8 cellular contexts compared by ENCODE assay signal in the genomic region with DNA sequence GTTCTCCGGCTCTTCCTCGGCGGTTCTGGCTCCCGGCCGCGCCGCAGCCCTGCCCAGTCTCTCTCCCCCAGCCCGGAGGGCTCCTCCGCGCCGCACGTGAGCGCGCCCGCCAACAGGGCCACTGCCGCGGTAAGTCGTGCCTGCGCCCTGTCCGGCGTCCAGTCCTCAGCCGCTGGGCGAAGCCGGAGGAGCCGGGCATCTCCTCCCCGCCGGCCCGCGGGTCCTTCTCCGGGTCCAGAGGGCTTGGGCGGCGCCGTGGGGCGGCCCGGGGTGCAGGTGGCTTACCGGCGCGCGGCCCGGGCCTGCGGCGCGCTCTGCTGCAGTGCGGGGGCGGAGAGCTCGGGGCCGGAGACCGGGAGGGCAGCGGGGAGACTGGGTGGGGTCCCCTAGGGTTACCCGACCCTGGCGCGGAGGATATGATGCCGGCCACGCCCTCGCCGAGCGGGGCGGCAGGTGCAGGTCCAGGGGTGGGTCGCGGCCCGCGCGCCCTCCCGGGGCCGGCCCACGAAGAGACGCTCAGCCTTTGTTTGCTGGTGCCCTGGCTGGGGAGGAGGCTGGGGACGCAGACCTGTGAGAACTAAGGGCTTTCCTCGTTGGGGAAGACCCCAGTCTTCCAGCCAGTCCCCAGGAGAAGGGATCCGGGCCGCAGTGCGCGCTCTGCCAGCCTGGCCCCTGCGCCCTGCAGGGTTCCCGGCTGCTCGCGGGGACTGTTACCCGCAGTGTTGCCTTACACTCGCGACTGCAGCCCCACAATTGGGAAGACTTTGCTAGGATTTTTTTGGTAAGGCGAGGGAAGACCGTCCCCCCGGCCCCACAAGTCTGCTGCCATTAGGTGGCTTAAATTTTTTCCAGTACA. TPM values are rescaled to one million over a fixed set of nuclear protein-coding genes. Genes with fewer than 3 reads are reported as not detected.
A peak's percentile ranks its signal among the peaks of the same experiment; 100 is the strongest.
DNase-seq lines count a peak whose midpoint lies in the region; ATAC-seq, FAIRE-seq and TF ChIP-seq lines count a peak whose summit lies in the region.

Gene DOP1B, plus strand, starts transcription at position 10 of the 856 bp plus-strand sequence. CDS start 7,910 bp downstream, outside the sequence.

- no peak within 1 kb of the TSS for H3K56ac ChIP-seq in H1 (replicated peaks; ENCODE audit: insufficient read length, low read depth, low read length)

- no peaks in the 10 kb centered on the region for H3K4me1 ChIP-seq in ES-I3 (ENCODE audit: insufficient read depth, low read length)
- peaks cover 7% of the 10 kb centered on the region for H3K4me1 ChIP-seq in HUES6 (ENCODE audit: control insufficient read depth, insufficient read depth, low read length)
- H3K4me1 ChIP-seq in H1 (replicated peaks in 1 of 4; ENCODE audit: control insufficient read depth in 3 of 4, insufficient read depth in 4 of 4, low read length in 3 of 4), result peaks cover 0 to 5% (median 2%) of the 10 kb centered on the region in 4 experiments; a peak in 5 of 7 replicates
- H3K4me1 ChIP-seq in thoracic aorta (ENCODE audit: control insufficient read depth in 1 of 2, low read depth in 2 of 2), result peaks cover 5 to 15% of the 10 kb centered on the region in 2 donors

- TF ChIP-seq RAD21 in H1 (IDR thresholded peaks at IDR 0.05 in 1 of 2, conservative IDR thresholded peaks at IDR 0.05 in 1 of 2; ENCODE audit: low read depth in 2 of 2, low read length in 2 of 2), result no peak

- no peak within 1 kb of the TSS for H2BK5ac ChIP-seq in H1 (ENCODE audit: low read depth, low read length)

- H4K91ac ChIP-seq in H1 (replicated peaks; ENCODE audit: insufficient read length, low read length), result no peak within 1 kb of the TSS

- H3K4ac ChIP-seq in H1 (replicated peaks; ENCODE audit: insufficient read length, low read depth, low read length), result no peak within 1 kb of the TSS

- H3K14ac ChIP-seq in H1 (ENCODE audit: insufficient read length), result no peak within 1 kb of the TSS

- CTCF ChIA-PET in H1 (lab: Charles Lee; ENCODE audit: partially characterized antibody), result no interaction called here

- no peaks in the 10 kb centered on the region for H3K9me3 ChIP-seq in ES-I3 (ENCODE audit: control insufficient read depth, insufficient read depth, low read length)
- H3K9me3 ChIP-seq in HUES6 (ENCODE audit: control insufficient read depth, insufficient read depth, low read depth, low read length), result no peaks in the 10 kb centered on the region
- no peaks in the 10 kb centered on the region for H3K9me3 ChIP-seq in H1 (ENCODE audit: insufficient read depth in 2 of 2, low read depth in 1 of 2, low read length in 1 of 2)
- H3K9me3 ChIP-seq in thoracic aorta, result no peaks in the 10 kb centered on the region

- peak within 1 kb of the TSS; percentile 86 for H4K8ac ChIP-seq in H1 (ENCODE audit: extremely low read depth, insufficient read depth, low read length)

- H3K36me3 ChIP-seq in ES-I3 (ENCODE audit: insufficient read depth, low read length) (no peaks in the 10 kb centered on the region), HUES6 (ENCODE audit: control insufficient read depth, insufficient read depth, low read length) (no peaks in the 10 kb centered on the region), H1 (ENCODE audit: control insufficient read depth in 2 of 4, insufficient read depth in 4 of 4, low read length in 3 of 4) (no peaks in the 10 kb centered on the region), thoracic aorta (no peaks in the 10 kb centered on the region)

- no peak within 1 kb of the TSS for H4K5ac ChIP-seq in H1 (ENCODE audit: insufficient read length, low read depth, low read length)

- no peak within 1 kb of the TSS for H2BK120ac ChIP-seq in H1 (replicated peaks; ENCODE audit: low read depth, low read length)

- DNase-seq in UCSD-AML1 (lab: John Stamatoyannopoulos, UW; ENCODE audit: unreplicated experiment), result peak; percentile 57
- DNase-seq in H1 (ENCODE audit: low read depth in 1 of 2, low spot score in 2 of 2), result no peak
- peak; percentile 29 for DNase-seq in mucosa of gallbladder (ENCODE audit: low spot score)
- no peak for DNase-seq in thoracic aorta (ENCODE audit: low spot score)
- no peak for DNase-seq in GM19240 (ENCODE audit: insufficient read length, low spot score)

- no peaks in the 10 kb centered on the region for H3K79me2 ChIP-seq in H1 (ENCODE audit: control insufficient read depth in 1 of 2, insufficient read depth in 2 of 2, low read length in 2 of 2)

- H3K23me2 ChIP-seq in H1 (ENCODE audit: low read depth, low read length), result peaks cover 7% of the 10 kb centered on the region

- no peak within 1 kb of the TSS for H3K18ac ChIP-seq in H1 (ENCODE audit: extremely low read depth, low read length)

- no peak within 1 kb of the TSS for H2BK15ac ChIP-seq in H1 (ENCODE audit: low read length)

- peak within 1 kb of the TSS; percentile 72 to 99 for H3K4me2 ChIP-seq in H1 (ENCODE audit: insufficient read depth in 1 of 2, low read depth in 2 of 2, low read length in 2 of 2)

- TF ChIP-seq CTCF in H1 (IDR thresholded peaks at IDR 0.05; ENCODE audit: control extremely low read depth in 1 of 3, insufficient read depth in 1 of 3, low read depth in 1 of 3, low read length in 3 of 3) (peak in 1 of 3 experiments; percentile 2; a peak in 1 of 4 replicates), thoracic aorta (IDR thresholded peaks at IDR 0.05) (no peak)

- peak within 1 kb of the TSS; percentile 87 for H3K4me3 ChIP-seq in HUES6 (ENCODE audit: low read depth, low read length)
- peak within 1 kb of the TSS; percentile 72 to 91 (median 75) for H3K4me3 ChIP-seq in H1 (ENCODE audit: extremely low read depth in 1 of 4, insufficient read depth in 2 of 4, low read depth in 3 of 4, low read length in 4 of 4)
- peak within 1 kb of the TSS; percentile 82 for H3K4me3 ChIP-seq in thoracic aorta

- no peak within 1 kb of the TSS for H2BK12ac ChIP-seq in H1 (ENCODE audit: low read depth, low read length)

- peak within 1 kb of the TSS; percentile 90 for H3K9ac ChIP-seq in ES-I3 (ENCODE audit: low read depth, low read length)
- peak within 1 kb of the TSS; percentile 59 for H3K9ac ChIP-seq in HUES6 (ENCODE audit: low read length)
- peak within 1 kb of the TSS; percentile 6 to 75 (median 48); a peak in 5 of 7 replicates for H3K9ac ChIP-seq in H1 (replicated peaks in 1 of 4; ENCODE audit: extremely low read depth in 1 of 4, low read depth in 3 of 4, low read length in 3 of 4)

- 2% methylated on average over 73 of the region's 83 CpGs; no CpG with 5 or more reads in 1 of the 2 experiments for WGBS in H1 (ENCODE audit: extremely low coverage in 1 of 2, insufficient coverage in 1 of 2, insufficient read length in 1 of 2, insufficient replicate concordance in 2 of 2, low coverage in 1 of 2, low lambda C conversion rate in 2 of 2, missing lambda C conversion rate in 1 of 2), 2 experiments

- POLR2A ChIA-PET in H1 (lab: Charles Lee; ENCODE audit: partially characterized antibody), result interaction anchor here (1.6 kb wide), 1 partner anchor 10 kb away, joined by 4 read pairs; no protein-coding TSS in a partner anchor

- no peak for TF ChIP-seq EP300 in H1 (IDR thresholded peaks at IDR 0.05; ENCODE audit: borderline replicate concordance in 1 of 2, low read depth in 2 of 2, low read length in 2 of 2)

- H3K79me1 ChIP-seq in H1 (ENCODE audit: low read depth, low read length), result no peaks in the 10 kb centered on the region

- H3K23ac ChIP-seq in H1 (ENCODE audit: insufficient read length), result no peak within 1 kb of the TSS

- H3K27me3 ChIP-seq in HUES6 (ENCODE audit: control insufficient read depth, insufficient read depth, low read length), result peaks cover 30% of the 10 kb centered on the region
- peaks cover 5 to 21% (median 12%) of the 10 kb centered on the region in 4 experiments; a peak in 6 of 7 replicates for H3K27me3 ChIP-seq in H1 (replicated peaks in 1 of 4; ENCODE audit: control insufficient read depth in 3 of 4, extremely low read depth in 1 of 4, insufficient read depth in 3 of 4, low read length in 3 of 4)
- no peaks in the 10 kb centered on the region for H3K27me3 ChIP-seq in thoracic aorta (replicated peaks; ENCODE audit: insufficient read depth)

- no peak for TF ChIP-seq POLR2A in H1 (IDR thresholded peaks at IDR 0.05; ENCODE audit: control extremely low read depth in 1 of 2, low read depth in 2 of 2, low read length in 2 of 2)

- peak within 1 kb of the TSS; percentile 76; the same call in 1 of the 2 replicates for H2AFZ ChIP-seq in H1 (ENCODE audit: low read length)

- H2BK20ac ChIP-seq in H1 (ENCODE audit: low read length), result no peak within 1 kb of the TSS

- no peak within 1 kb of the TSS for H2AK5ac ChIP-seq in H1 (ENCODE audit: low read depth, low read length)

- peak; percentile 10 for ATAC-seq in GM21423 (IDR thresholded peaks at IDR 0.05; ENCODE audit: unreplicated experiment)
- ATAC-seq in thoracic aorta (ENCODE audit: insufficient number of reproducible peaks, low FRiP score, low read depth), result peak; percentile 2

- H4K20me1 ChIP-seq in H1 (replicated peaks in 1 of 2; ENCODE audit: control insufficient read depth in 1 of 2, insufficient read depth in 2 of 2, low read length in 2 of 2), result peaks cover 0 to 4% of the 10 kb centered on the region in 2 experiments

- no peak for FAIRE-seq in H1 (lab: Jason Lieb, UNC)

- H3K27ac ChIP-seq in HUES6 (ENCODE audit: low read depth, low read length) (no peak within 1 kb of the TSS), H1 (ENCODE audit: low read depth, low read length) (no peak within 1 kb of the TSS), thoracic aorta (peak within 1 kb of the TSS; percentile 45 to 57)

TF ChIP-seq in H1, 55 proteins besides CTCF, POLR2A, EP300 and RAD21 (continues in another document):
- TF ChIP-seq NRF1 (IDR thresholded peaks at IDR 0.05; ENCODE audit: low read depth, low read length), result no peak
- peak; percentile 51 for TF ChIP-seq MAX (IDR thresholded peaks at IDR 0.05)
- TF ChIP-seq CTBP2 (IDR thresholded peaks at IDR 0.05; ENCODE audit: borderline replicate concordance, insufficient read depth, insufficient read length, low read length), result no peak
- 0 out of 2 replicates have a peak, but pooled peaks have one; percentile 21 for TF ChIP-seq RBBP5 (IDR thresholded peaks at IDR 0.05; ENCODE audit: borderline replicate concordance, low read depth, low read length)
- no peak; the same call in 1 of the 2 replicates for TF ChIP-seq GABPA (IDR thresholded peaks at IDR 0.05; ENCODE audit: borderline replicate concordance, insufficient read depth, low read length)

RNA-seq across cellular contexts. Expression of gene DOP1B, which starts in this region (rescaled TPM):
- 9.9 and 10.6 TPM in 2 replicates for total RNA-seq in H1 (2021; fragmentation: NEBNext Ultra II Directional; extraction: Animal tissue kit (Norgen Biotek cat#: 25700))
- polyA plus RNA-seq in H1 (2011; rRNA removed), result 2.8 and 4.1 TPM in 2 replicates
- polyA plus RNA-seq in H1 (2011; cell fraction: cytosol; rRNA removed), result 3.5 TPM
- polyA plus RNA-seq in H1 (2011; cell fraction: nucleus; rRNA removed), result 5.0 TPM
- 2.8 to 8.3 TPM (median 4.5 TPM) in 4 replicates for polyA plus RNA-seq in H1 (2012, experiment 1 of 2)
- polyA plus RNA-seq in H1 (2012, experiment 2 of 2), result 1.6 TPM
- polyA plus RNA-seq in H1 (2013, experiment 1 of 2), result 3.4 TPM
- 2.8 TPM for polyA plus RNA-seq in H1 (2013, experiment 2 of 2)
- polyA minus RNA-seq in H1 (2011; rRNA and poly(A)+ RNA removed), result 7.5 and 8.2 TPM in 2 replicates
- polyA minus RNA-seq in H1 (2011; cell fraction: cytosol; rRNA and poly(A)+ RNA removed), result 8.1 TPM
- polyA minus RNA-seq in H1 (2011; cell fraction: nucleus; rRNA and poly(A)+ RNA removed), result 6.9 TPM
- total RNA-seq in mucosa of gallbladder (31.2 TPM), thoracic aorta (10 to 100 TPM; 14.6 to 20.6 TPM)

Comparison
In these comparisons a context has a peak if more than half of its experiments do, and no peak if none do; other contexts are left out.
1. H3K27ac ChIP-seq: peak in thoracic aorta (2 of 2); none in HUES6 (single experiment) and H1 (single experiment).
2. DNase-seq: peak in UCSD-AML1 (single experiment) and mucosa of gallbladder (single experiment); none in H1 (0 of 2), thoracic aorta (single experiment) and GM19240 (single experiment).
3. Peak in every context shown above with its lines, with median percentiles within 50 percentile points of each other: H3K9ac ChIP-seq and H3K4me3 ChIP-seq.